Comparison of ENCODE assay signal across 15 cellular contexts in genomic region chr10:63208981-63209380, GRCh38.
DNase-seq lines count a peak whose midpoint lies in the region; ATAC-seq and TF ChIP-seq lines count a peak whose summit lies in the region.
"Had no signal": no experiment of that assay in that cellular context is flagged by ENCODE, and none has a peak within 500 bp of the region (broad histone marks: within the 10 kb centered on the region; RNA-seq: fewer than 3 reads in every experiment).

No MANE protein-coding gene starts in this region.

- no peak overlapping the region for H3K4me3 Mint-ChIP-seq in activated naive CD8-positive, alpha-beta T cell treated with anti-CD3 and anti-CD28 coated beads, Interleukin-2, amount 10 ng/mL, durations not matched to agents 7 days and 5 days
- H3K4me3 Mint-ChIP-seq in activated naive CD8-positive, alpha-beta T cell treated with anti-CD3 and anti-CD28 coated beads for 36 hours = no peak overlapping the region
- peak overlapping the region; percentile 29; the same call in 1 of the 2 replicates for H3K4me3 Mint-ChIP-seq in WTC11
- H3K4me3 Mint-ChIP-seq: activated CD8-positive, alpha-beta T cell treated with anti-CD3 and anti-CD28 coated beads for 36 hours; T-cell had no signal

- no peak for ATAC-seq in activated naive CD8-positive, alpha-beta T cell treated with anti-CD3 and anti-CD28 coated beads, Interleukin-2, amount 10 ng/mL, durations not matched to agents 7 days and 5 days (ENCODE audit: low read depth)
- ATAC-seq in WTC11 (peak; percentile 58), left colon (no peak), GM19452 (IDR thresholded peaks at IDR 0.05; ENCODE audit: unreplicated experiment) (no peak)
- ATAC-seq: activated CD8-positive, alpha-beta T cell treated with anti-CD3 and anti-CD28 coated beads for 36 hours; T-cell had no signal

- intact Hi-C loops in left colon (cut with DNase I, micrococcal nuclease) = no loop called here

- CTCF ChIA-PET in WTC11 (lab: Charles Lee) = interaction anchor here (0.6 to 1.0 kb wide), 2 partner anchors 436 to 511 kb away, joined by 3 read pairs; no protein-coding TSS in a partner anchor

- H3K4me1 Mint-ChIP-seq in activated naive CD8-positive, alpha-beta T cell treated with anti-CD3 and anti-CD28 coated beads, Interleukin-2, amount 10 ng/mL, durations not matched to agents 7 days and 5 days = peaks cover 51% of the 10 kb centered on the region
- peaks cover 54% of the 10 kb centered on the region for H3K4me1 Mint-ChIP-seq in activated naive CD8-positive, alpha-beta T cell treated with anti-CD3 and anti-CD28 coated beads for 36 hours
- H3K4me1 Mint-ChIP-seq in WTC11 = peaks cover 73% of the 10 kb centered on the region

- H3K27ac Mint-ChIP-seq in activated naive CD8-positive, alpha-beta T cell treated with anti-CD3 and anti-CD28 coated beads, Interleukin-2, amount 10 ng/mL, durations not matched to agents 7 days and 5 days = peak overlapping the region; percentile 62
- H3K27ac Mint-ChIP-seq in activated naive CD8-positive, alpha-beta T cell treated with anti-CD3 and anti-CD28 coated beads for 36 hours = no peak overlapping the region
- peak overlapping the region; percentile 91; the same call in 1 of the 2 replicates for H3K27ac Mint-ChIP-seq in WTC11
- H3K27ac Mint-ChIP-seq: activated CD8-positive, alpha-beta T cell treated with anti-CD3 and anti-CD28 coated beads for 36 hours had no signal

- DNase-seq in activated naive CD8-positive, alpha-beta T cell treated with anti-CD3 and anti-CD28 coated beads, Interleukin-2, amount 10 ng/mL, durations not matched to agents 7 days and 5 days = no peak
- DNase-seq in activated naive CD8-positive, alpha-beta T cell treated with anti-CD3 and anti-CD28 coated beads for 36 hours = no peak
- DNase-seq in WTC11 (ENCODE audit: low spot score) = no peak
- peak; percentile 25 for DNase-seq in glomerular visceral epithelial cell (ENCODE audit: extremely low spot score)
- no peak for DNase-seq in left colon
- DNase-seq in mesenteric fat pad (ENCODE audit: low spot score) = no peak
- DNase-seq: ACHN; activated CD8-positive, alpha-beta T cell treated with anti-CD3 and anti-CD28 coated beads for 36 hours; foreskin melanocyte; NCI-H2029 treated with DMSO at 0.1 percent for 48 hours; T-cell had no signal

- peak overlapping the region; percentile 8 for H3K9ac ChIP-seq in skeletal muscle satellite cell (ENCODE audit: low read depth, low read length)

- no peaks in the 10 kb centered on the region for H3K9me3 Mint-ChIP-seq in activated naive CD8-positive, alpha-beta T cell treated with anti-CD3 and anti-CD28 coated beads, Interleukin-2, amount 10 ng/mL, durations not matched to agents 7 days and 5 days
- peaks cover 6% of the 10 kb centered on the region for H3K9me3 Mint-ChIP-seq in activated naive CD8-positive, alpha-beta T cell treated with anti-CD3 and anti-CD28 coated beads for 36 hours
- H3K9me3 Mint-ChIP-seq in WTC11 = peaks cover 3% of the 10 kb centered on the region; the same call in 1 of the 2 replicates
- H3K9me3 Mint-ChIP-seq: IgD-negative memory B cell had no signal

- H3K4me1 ChIP-seq in skeletal muscle satellite cell (ENCODE audit: control insufficient read depth, insufficient read depth, low read length) = peaks cover 47% of the 10 kb centered on the region

- POLR2A ChIA-PET in activated naive CD8-positive, alpha-beta T cell treated with anti-CD3 and anti-CD28 coated beads, Interleukin-2, amount 10 ng/mL, durations not matched to agents 7 days and 5 days (lab: Charles Lee) = no interaction called here
- POLR2A ChIA-PET in WTC11 (lab: Charles Lee) = no interaction called here

- H3K27me3 ChIP-seq in skeletal muscle satellite cell (ENCODE audit: control insufficient read depth, insufficient read depth, low read length) = no peaks in the 10 kb centered on the region

- H3K27me3 Mint-ChIP-seq in activated naive CD8-positive, alpha-beta T cell treated with anti-CD3 and anti-CD28 coated beads, Interleukin-2, amount 10 ng/mL, durations not matched to agents 7 days and 5 days = no peaks in the 10 kb centered on the region
- no peaks in the 10 kb centered on the region for H3K27me3 Mint-ChIP-seq in activated naive CD8-positive, alpha-beta T cell treated with anti-CD3 and anti-CD28 coated beads for 36 hours
- no peaks in the 10 kb centered on the region for H3K27me3 Mint-ChIP-seq in WTC11 (ENCODE audit: low read depth)
- H3K27me3 Mint-ChIP-seq: activated CD8-positive, alpha-beta T cell treated with anti-CD3 and anti-CD28 coated beads for 36 hours; IgD-negative memory B cell; T-cell had no signal

- H3K36me3 ChIP-seq in skeletal muscle satellite cell (ENCODE audit: insufficient read depth, low read length) = peaks cover 55% of the 10 kb centered on the region

- peaks cover 49% of the 10 kb centered on the region for H3K36me3 Mint-ChIP-seq in activated naive CD8-positive, alpha-beta T cell treated with anti-CD3 and anti-CD28 coated beads, Interleukin-2, amount 10 ng/mL, durations not matched to agents 7 days and 5 days
- peaks cover 55% of the 10 kb centered on the region for H3K36me3 Mint-ChIP-seq in activated naive CD8-positive, alpha-beta T cell treated with anti-CD3 and anti-CD28 coated beads for 36 hours
- peaks cover 65% of the 10 kb centered on the region for H3K36me3 Mint-ChIP-seq in WTC11

- no peaks in the 10 kb centered on the region for H3K9me3 ChIP-seq in skeletal muscle satellite cell (replicated peaks; ENCODE audit: low read length)

- no peak for TF ChIP-seq CTCF in WTC11 (IDR thresholded peaks at IDR 0.05)

- H3K4me3 ChIP-seq in skeletal muscle satellite cell (ENCODE audit: low read length) = peak overlapping the region; percentile 9
- H3K4me3 ChIP-seq: lung had no signal

- H3K4me2 ChIP-seq in skeletal muscle satellite cell (ENCODE audit: low read length) = peak overlapping the region; percentile 5

TF ChIP-seq in WTC11, 78 proteins besides CTCF, POLR2A, EP300 and RAD21:
- TF ChIP-seq ZNF263 (CRISPR knock-in tag; IDR thresholded peaks at IDR 0.05; ENCODE audit: low read depth) = no peak
